Comparison of ENCODE assay signal across 13 cellular contexts in the genomic region with DNA sequence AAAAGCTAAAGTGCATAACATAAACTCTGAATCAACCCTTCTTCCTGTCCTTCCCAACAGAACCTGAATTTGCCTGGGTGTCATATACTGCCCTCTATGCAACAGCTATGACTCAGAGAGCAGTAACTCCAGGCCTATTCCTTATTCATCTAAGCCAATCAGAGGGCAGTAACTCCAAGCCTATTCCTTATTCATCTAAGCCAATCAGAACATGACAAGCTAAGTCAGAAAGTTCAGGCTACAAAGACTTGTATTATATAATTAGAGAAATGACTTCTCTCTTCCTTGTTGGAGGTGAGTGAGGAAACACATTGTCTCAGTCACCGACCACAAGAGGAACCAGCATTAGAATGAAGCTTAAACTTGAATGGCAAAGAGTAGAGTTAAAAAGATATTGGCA. TPM values are rescaled to one million over a fixed set of nuclear protein-coding genes. Genes with fewer than 3 reads are reported as not detected.
A peak's percentile ranks its signal among the peaks of the same experiment; 100 is the strongest.
DNase-seq lines count a peak whose midpoint lies in the region; ATAC-seq, FAIRE-seq and TF ChIP-seq lines count a peak whose summit lies in the region.
"Had no signal": no experiment of that assay in that cellular context is flagged by ENCODE, and none has a peak within 500 bp of the region (broad histone marks: within the 10 kb centered on the region; RNA-seq: fewer than 3 reads in every experiment).

No MANE protein-coding gene starts in this region.

- H3K27me3 ChIP-seq in RWPE2 (ENCODE audit: insufficient read depth, poor library complexity, severe bottlenecking), result no peaks in the 10 kb centered on the region
- no peaks in the 10 kb centered on the region for H3K27me3 ChIP-seq in adrenal gland
- H3K27me3 ChIP-seq: neural progenitor cell had no signal

- H3K36me3 ChIP-seq in RWPE2 (ENCODE audit: low read depth), result no peaks in the 10 kb centered on the region
- H3K36me3 ChIP-seq in adrenal gland (replicated peaks in 1 of 2), result no peaks in the 10 kb centered on the region
- H3K36me3 ChIP-seq: neural progenitor cell had no signal

- intact Hi-C loops in adrenal gland (cut with DNase I), result no loop called here

- 67 to 86% (median 78%) methylated on average over 1 of the region's 1 CpG for WGBS in adrenal gland, 4 donors

- H3K4me1 ChIP-seq in RWPE2 (ENCODE audit: insufficient read depth, poor library complexity, severe bottlenecking) (no peaks in the 10 kb centered on the region), adrenal gland (replicated peaks in 1 of 2) (no peaks in the 10 kb centered on the region)
- H3K4me1 ChIP-seq: neural progenitor cell had no signal

- TF ChIP-seq CTCF in HFF-Myc (IDR thresholded peaks at IDR 0.05; ENCODE audit: low read depth, low read length, missing control alignments), result no peak
- TF ChIP-seq CTCF in RWPE2 (IDR thresholded peaks at IDR 0.05; ENCODE audit: poor library complexity, severe bottlenecking), result no peak
- TF ChIP-seq CTCF in fibroblast of the aortic adventitia (IDR thresholded peaks at IDR 0.05; ENCODE audit: insufficient read depth, low read length), result no peak
- TF ChIP-seq CTCF in adrenal gland (IDR thresholded peaks at IDR 0.05), result no peak

- DNase-seq in AG08396 (ENCODE audit: low spot score) (peak; percentile 43), HFF-Myc (ENCODE audit: extremely low read depth, low read depth) (peak; percentile 37), RWPE2 (ENCODE audit: low spot score) (no peak), fibroblast of the aortic adventitia (ENCODE audit: low read depth) (peak; percentile 29), GM19239 (ENCODE audit: insufficient read length, low spot score) (no peak), adrenal gland (no peak), activated gamma-delta T cell (lab: John Stamatoyannopoulos, UW) (no peak), cerebellum (ENCODE audit: low spot score) (no peak)
- DNase-seq: activated CD8-positive, alpha-beta memory T cell treated with anti-CD3 and anti-CD28 coated beads, Interleukin-2, amount 50 U/mL, for 4 hours; CD8-positive, alpha-beta memory T cell; central memory CD4-positive, alpha-beta T cell; NCI-H187 had no signal

- no peaks in the 10 kb centered on the region for H3K9me3 ChIP-seq in RWPE2 (ENCODE audit: severe bottlenecking)
- H3K9me3 ChIP-seq in adrenal gland (replicated peaks in 1 of 3), result no peaks in the 10 kb centered on the region

- H3K4me3 ChIP-seq in HFF-Myc (replicated peaks; ENCODE audit: low read depth, low read length) (no peak overlapping the region), RWPE2 (ENCODE audit: severe bottlenecking) (no peak overlapping the region), fibroblast of the aortic adventitia (ENCODE audit: low read depth, low read length) (no peak overlapping the region), adrenal gland (no peak overlapping the region)
- H3K4me3 ChIP-seq: neural progenitor cell had no signal

- H3K27ac ChIP-seq in RWPE2 (ENCODE audit: poor library complexity, severe bottlenecking), result no peak overlapping the region
- no peak overlapping the region for H3K27ac ChIP-seq in adrenal gland
- H3K27ac ChIP-seq: neural progenitor cell had no signal

- ATAC-seq in RWPE2 (ENCODE audit: low read depth), result peak; percentile 83

- TF ChIP-seq POLR2A in adrenal gland (IDR thresholded peaks at IDR 0.05), result no peak

- FAIRE-seq in GM19239 (lab: Jason Lieb, UNC), result no peak

RNA-seq across cellular contexts. Expression of gene TADA1, which starts 26.2 kb away (rescaled TPM):
- 12.1 and 13.5 TPM in 2 replicates for total RNA-seq in fibroblast of the aortic adventitia (ENCODE audit: low replicate concordance)
- total RNA-seq in adrenal gland, result 10 to 100 TPM in 7 of 8 donors, 1 to 10 TPM in 1; 9.8 to 22.3 (median 13.1) TPM
- 10 to 100 TPM in 1 of 3 donors, 1 to 10 TPM in 2; 5.8 to 23.1 (median 6.2) TPM for polyA plus RNA-seq in adrenal gland
- 33.4 TPM for total RNA-seq in cerebellum

Comparison
In these comparisons a context has a peak if more than half of its experiments do, and no peak if none do; other contexts are left out.
1. DNase-seq: peak in AG08396 (single experiment), HFF-Myc (single experiment) and fibroblast of the aortic adventitia (single experiment); none in RWPE2 (single experiment), GM19239 (single experiment), adrenal gland (0 of 7), activated gamma-delta T cell (single experiment) and cerebellum (single experiment).